In the genomic region with DNA sequence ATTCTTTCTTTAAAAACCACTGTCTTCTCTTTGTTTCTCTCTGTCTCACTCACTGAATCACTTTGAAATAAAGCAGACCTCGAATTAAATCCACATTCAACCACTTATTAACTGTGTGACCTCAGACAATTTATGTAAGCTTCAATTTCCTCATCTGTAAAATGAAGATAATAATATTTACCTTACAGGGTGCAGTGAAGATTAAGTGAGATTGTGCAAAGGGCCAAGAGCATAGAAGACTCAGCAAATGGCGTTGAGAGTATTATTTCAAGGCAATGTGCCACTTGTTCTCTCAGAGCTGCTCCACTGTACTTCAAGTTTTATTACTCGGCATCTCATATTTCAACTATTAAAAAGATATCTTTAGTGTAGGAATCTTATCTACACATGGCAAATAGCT, we compare ENCODE assay signal across 20 cellular contexts.
"Had no signal": no experiment of that assay in that cellular context is flagged by ENCODE, and none has a peak within 500 bp of the region (broad histone marks: within the 10 kb centered on the region; RNA-seq: fewer than 3 reads in every experiment).

No MANE protein-coding gene starts in this region.

- H3K9me3 ChIP-seq: esophagus muscularis mucosa, gastrocnemius medialis, heart right ventricle, neutrophil, stomach, thoracic aorta, transverse colon had no signal

- H3K36me3 Mint-ChIP-seq: naive thymus-derived CD8-positive, alpha-beta T cell; stimulated activated naive B cell treated with anti-CD40 and anti-IgM and Interleukin-4, amounts not matched to agents 10 μg/mL and 1 μg/mL and 100 μg/mL, for 72 hours had no signal

- H3K4me1 ChIP-seq: gastrocnemius medialis had no signal

- H3K9me3 Mint-ChIP-seq: stimulated activated naive B cell treated with anti-CD40 and anti-IgM and Interleukin-4, amounts not matched to agents 10 μg/mL and 1 μg/mL and 100 μg/mL, for 72 hours had no signal

- DNase-seq: effector memory CD4-positive, alpha-beta T cell; gastrocnemius medialis; heart right ventricle; hypothalamus; kidney glomerular epithelial cell; mammary epithelial cell; naive thymus-derived CD8-positive, alpha-beta T cell; posterior cingulate gyrus; stimulated activated CD4-positive, alpha-beta T cell treated with anti-CD3 and anti-CD28 coated beads, Interleukin-2, amount 100 ng/mL, for 24 hours; stimulated activated CD4-positive, alpha-beta T cell treated with anti-CD3 and anti-CD28 coated beads, Interleukin-4, amount 100 ng/mL, for 4 hours; stimulated activated naive B cell treated with anti-CD40 and anti-IgM and Interleukin-4, amounts not matched to agents 10 μg/mL and 1 μg/mL and 100 μg/mL, for 72 hours; stomach; substantia nigra; transverse colon had no signal

- H3K36me3 ChIP-seq: esophagus muscularis mucosa, gastrocnemius medialis, heart right ventricle, neutrophil, stomach, thoracic aorta, transverse colon had no signal

- H3K27me3 ChIP-seq: esophagus muscularis mucosa, gastrocnemius medialis, heart right ventricle, transverse colon had no signal

- H3K4me1 Mint-ChIP-seq: naive thymus-derived CD8-positive, alpha-beta T cell had no signal

- H3K27ac Mint-ChIP-seq: naive thymus-derived CD8-positive, alpha-beta T cell; stimulated activated naive B cell treated with anti-CD40 and anti-IgM and Interleukin-4, amounts not matched to agents 10 μg/mL and 1 μg/mL and 100 μg/mL, for 72 hours had no signal

- ATAC-seq: gastrocnemius medialis; heart right ventricle; left lobe of liver; naive thymus-derived CD8-positive, alpha-beta T cell; sciatic nerve; stimulated activated naive B cell treated with anti-CD40 and anti-IgM and Interleukin-4, amounts not matched to agents 10 μg/mL and 1 μg/mL and 100 μg/mL, for 72 hours had no signal

- H3K4me3 Mint-ChIP-seq: naive thymus-derived CD8-positive, alpha-beta T cell; stimulated activated naive B cell treated with anti-CD40 and anti-IgM and Interleukin-4, amounts not matched to agents 10 μg/mL and 1 μg/mL and 100 μg/mL, for 72 hours had no signal

- H3K27ac ChIP-seq: epithelial cell of prostate, esophagus muscularis mucosa, gastrocnemius medialis, heart right ventricle, neutrophil, stomach, thoracic aorta, transverse colon had no signal

- H3K4me3 ChIP-seq: esophagus muscularis mucosa, gastrocnemius medialis, heart right ventricle, stomach, thoracic aorta, transverse colon had no signal
